ENCODE assay signal across 13 cellular contexts in the genomic region with DNA sequence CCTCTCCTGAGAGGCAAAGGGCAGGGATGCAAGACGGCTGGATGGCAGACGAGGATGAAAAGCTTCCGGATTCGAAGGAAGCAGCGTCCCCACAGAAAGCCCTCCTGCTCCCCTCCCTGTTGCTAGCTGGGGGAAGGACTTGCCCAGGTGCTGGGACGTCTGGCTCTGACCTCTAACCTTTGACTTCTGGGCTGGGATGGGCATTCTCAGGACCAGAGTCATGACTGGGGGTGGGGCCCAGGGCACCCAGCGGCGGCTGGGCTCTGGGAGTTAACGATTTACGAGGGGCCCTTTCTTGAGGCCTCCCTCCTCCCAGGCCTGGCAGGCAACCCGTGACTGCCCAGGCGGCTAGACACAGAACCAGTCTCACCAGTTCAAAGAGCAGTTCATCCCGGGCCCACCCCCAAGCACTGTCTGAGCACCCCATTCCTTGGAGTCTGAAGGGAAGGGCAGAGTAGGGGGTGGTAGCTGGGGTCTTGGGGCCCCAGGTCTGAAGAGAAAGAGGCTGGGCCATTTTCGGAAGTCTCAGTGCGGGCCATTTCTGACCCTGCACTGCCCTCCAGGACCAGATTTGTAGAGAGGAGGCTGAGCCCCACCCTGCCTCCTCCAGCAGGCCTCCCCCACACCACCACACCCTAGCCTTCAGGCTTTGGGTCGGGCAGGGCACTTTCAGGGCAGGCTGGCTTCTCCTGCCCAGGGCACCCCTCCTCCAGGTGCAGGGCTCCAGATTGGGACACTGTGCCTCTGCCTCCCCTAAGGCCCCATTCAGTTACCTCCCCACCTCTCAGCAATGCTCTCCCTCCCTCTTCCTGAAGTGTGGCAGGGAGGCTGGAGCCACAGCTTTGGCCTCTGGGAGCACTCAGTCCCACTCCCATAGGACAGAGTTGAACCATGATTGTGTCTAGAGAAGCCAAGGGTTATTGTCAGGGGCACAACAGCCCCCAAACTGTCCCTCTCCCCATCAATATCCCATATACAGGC. TPM values are rescaled to one million over a fixed set of nuclear protein-coding genes. Genes with fewer than 3 reads are reported as not detected.
DNase-seq lines count a peak whose midpoint lies in the region; ATAC-seq and TF ChIP-seq lines count a peak whose summit lies in the region.
"Had no signal": no experiment of that assay in that cellular context is flagged by ENCODE, and none has a peak within 500 bp of the region (broad histone marks: within the 10 kb centered on the region; RNA-seq: fewer than 3 reads in every experiment).

No MANE protein-coding gene starts in this region.

- H3K4me3 ChIP-seq in Caco-2 (ENCODE audit: low read depth, low read length) (peak overlapping the region; percentile 3; the same call in 1 of the 2 replicates), NB4 (ENCODE audit: low read depth, low read length) (no peak overlapping the region), hepatocyte (no peak overlapping the region)
- H3K4me3 ChIP-seq: esophagus muscularis mucosa, thoracic aorta had no signal

- TF ChIP-seq CTCF in Caco-2 (IDR thresholded peaks at IDR 0.05; ENCODE audit: insufficient read depth in 1 of 2, low read depth in 1 of 2, low read length in 1 of 2, severe bottlenecking in 1 of 2, unreplicated experiment in 1 of 2) (no peak), NB4 (IDR thresholded peaks at IDR 0.05; ENCODE audit: low read depth, low read length) (no peak), hepatocyte (IDR thresholded peaks at IDR 0.05; ENCODE audit: poor library complexity) (no peak)

- CTCF ChIA-PET in Caco-2 (lab: Charles Lee) = interaction anchor here (0.6 to 1.6 kb wide), 5 partner anchors 9 to 1548 kb away, joined by 4 to 8 read pairs (median 7); no protein-coding TSS in a partner anchor

- H3K9me3 Mint-ChIP-seq in Caco-2 (ENCODE audit: unreplicated experiment) = no peaks in the 10 kb centered on the region

- peaks cover 3% of the 10 kb centered on the region for H3K79me2 ChIP-seq in hepatocyte

- no peaks in the 10 kb centered on the region for H4K20me1 ChIP-seq in hepatocyte (ENCODE audit: insufficient read depth, poor library complexity, severe bottlenecking)

- peak overlapping the region; percentile 97 for H3K27ac ChIP-seq in hepatocyte
- H3K27ac ChIP-seq: esophagus muscularis mucosa, thoracic aorta had no signal

- intact Hi-C loops in Caco-2 (cut with micrococcal nuclease; ENCODE audit: unreplicated experiment) = loop anchor here (2.0 to 10.0 kb wide), 2 partner anchors 58 to 462 kb away; no protein-coding TSS in a partner anchor

- H3K4me3 Mint-ChIP-seq in Caco-2 (ENCODE audit: unreplicated experiment) = peak overlapping the region; percentile 67
- H3K4me3 Mint-ChIP-seq: activated naive CD8-positive, alpha-beta T cell had no signal

- no peak for ATAC-seq in HG03469 (IDR thresholded peaks at IDR 0.05; ENCODE audit: unreplicated experiment)
- no peak for ATAC-seq in HG02759 (IDR thresholded peaks at IDR 0.05; ENCODE audit: unreplicated experiment)

- DNase-seq in Caco-2 (peak; percentile 96), NB4 (ENCODE audit: low read depth) (peak; percentile 6), hepatocyte (ENCODE audit: low spot score) (peak; percentile 91), renal cortical epithelial cell (ENCODE audit: low read depth) (peak; percentile 68), RKO (ENCODE audit: low spot score) (no peak), NCI-H1930 (lab: John Stamatoyannopoulos, UW) (no peak)
- DNase-seq: DMS 273 treated with DMSO at 0.1 percent for 48 hours, kidney glomerular epithelial cell had no signal

- BruUV-seq in Caco-2 (replicated peaks; lab: Mats Ljungman, UMichigan) = TSS peak; percentile 66

- no peaks in the 10 kb centered on the region for H3K27me3 Mint-ChIP-seq in Caco-2 (ENCODE audit: insufficient read depth, unreplicated experiment)

- 20% methylated on average over 16 of the region's 16 CpGs for WGBS in hepatocyte (ENCODE audit: low lambda C conversion rate, missing lambda C conversion rate)

- no peak overlapping the region for H2AFZ ChIP-seq in hepatocyte

- H3K4me1 Mint-ChIP-seq in Caco-2 (ENCODE audit: low read depth, unreplicated experiment) = peaks cover 71% of the 10 kb centered on the region

- H3K27ac Mint-ChIP-seq in Caco-2 (ENCODE audit: unreplicated experiment) = peak overlapping the region; percentile 96
- H3K27ac Mint-ChIP-seq: activated naive CD8-positive, alpha-beta T cell had no signal

- H3K27me3 ChIP-seq in Caco-2 (replicated peaks; ENCODE audit: control insufficient read depth, insufficient read depth, low read length) = no peaks in the 10 kb centered on the region
- no peaks in the 10 kb centered on the region for H3K27me3 ChIP-seq in hepatocyte
- H3K27me3 ChIP-seq: esophagus muscularis mucosa had no signal

- H3K9me2 ChIP-seq in hepatocyte (replicated peaks; ENCODE audit: insufficient read depth) = no peaks in the 10 kb centered on the region

- no peak for TF ChIP-seq POLR2A in NB4 (IDR thresholded peaks at IDR 0.05; ENCODE audit: extremely low read depth, insufficient read length)

- H3K9me3 ChIP-seq in Caco-2 (no peaks in the 10 kb centered on the region), hepatocyte (ENCODE audit: low read depth) (no peaks in the 10 kb centered on the region)
- H3K9me3 ChIP-seq: esophagus muscularis mucosa, thoracic aorta had no signal

- H3K4me2 ChIP-seq in hepatocyte = peak overlapping the region; percentile 51

- H3K4me1 ChIP-seq in Caco-2 (peaks cover 83% of the 10 kb centered on the region), hepatocyte (ENCODE audit: insufficient read depth) (peaks cover 65% of the 10 kb centered on the region)

- peaks cover 43% of the 10 kb centered on the region for H3K36me3 Mint-ChIP-seq in Caco-2 (ENCODE audit: insufficient read depth, unreplicated experiment)
- H3K36me3 Mint-ChIP-seq: activated naive CD8-positive, alpha-beta T cell had no signal

- POLR2A ChIA-PET in Caco-2 (lab: Charles Lee) = no interaction called here

- H3K36me3 ChIP-seq in Caco-2 (ENCODE audit: control insufficient read depth, insufficient read depth, low read length) (no peaks in the 10 kb centered on the region), hepatocyte (replicated peaks; ENCODE audit: insufficient read depth, low read depth) (no peaks in the 10 kb centered on the region)
- H3K36me3 ChIP-seq: esophagus muscularis mucosa, thoracic aorta had no signal

RNA-seq across cellular contexts. Expression of a gene that starts 5.0 kb away (rescaled TPM):
- 79.5 and 92.3 TPM in 2 replicates for total RNA-seq in Caco-2 (2022)
- total RNA-seq in hepatocyte = 90.9 and 110 TPM in 2 replicates
- 98.7 and 106 TPM in 2 replicates for polyA plus RNA-seq in hepatocyte
- 187 and 252 TPM in 2 replicates for total RNA-seq in renal cortical epithelial cell

Comparison
In these comparisons a context has a peak if more than half of its experiments do, and no peak if none do; other contexts are left out.
1. DNase-seq: peak in Caco-2 (2 of 2), NB4 (single experiment), hepatocyte (single experiment) and renal cortical epithelial cell (single experiment); none in RKO (single experiment) and NCI-H1930 (0 of 2).